In genomic region chr15:77031376-77032050, GRCh38 we compare ENCODE assay signal across 8 cellular contexts. TPM values are rescaled to one million over a fixed set of nuclear protein-coding genes. Genes with fewer than 3 reads are reported as not detected.
A peak's percentile ranks its signal among the peaks of the same experiment; 100 is the strongest.
DNase-seq lines count a peak whose midpoint lies in the region; ATAC-seq and TF ChIP-seq lines count a peak whose summit lies in the region.

No MANE protein-coding gene starts in this region.

- DNase-seq in A172 (ENCODE audit: low spot score), result peak; percentile 23
- DNase-seq in GM20000 (ENCODE audit: low spot score), result peak; percentile 72
- DNase-seq in NCI-H226, result peak; percentile 37
- DNase-seq in activated effector memory CD4-positive, alpha-beta T cell treated with Interleukin-2 at 50 U/mL for 16 hours, result peak; percentile 0
- peak in 9 of 10 donors; percentile 20 to 79 (median 40) for DNase-seq in naive thymus-derived CD8-positive, alpha-beta T cell
- DNase-seq in OCI-M2 (lab: John Stamatoyannopoulos, UW; ENCODE audit: unreplicated experiment), result no peak

- peaks cover 0 to 26% (median 3%) of the 10 kb centered on the region in 3 donors for H3K36me3 Mint-ChIP-seq in naive thymus-derived CD8-positive, alpha-beta T cell

- peaks cover 6 to 23% (median 14%) of the 10 kb centered on the region in 4 donors for H3K4me1 Mint-ChIP-seq in naive thymus-derived CD8-positive, alpha-beta T cell

- peak overlapping the region; percentile 13 to 85 (median 64) for H3K27ac Mint-ChIP-seq in naive thymus-derived CD8-positive, alpha-beta T cell

- TF ChIP-seq CTCF in GM20000 (IDR thresholded peaks at IDR 0.05; ENCODE audit: extremely low read depth, missing control alignments), result peak; percentile 18

- peaks cover 0 to 4% (median 0%) of the 10 kb centered on the region in 9 donors for H3K9me3 Mint-ChIP-seq in naive thymus-derived CD8-positive, alpha-beta T cell

- H3K4me3 Mint-ChIP-seq in naive thymus-derived CD8-positive, alpha-beta T cell, result no peak overlapping the region

- ATAC-seq in naive thymus-derived CD8-positive, alpha-beta T cell, result peak; percentile 85 to 92
- ATAC-seq in GM18498 (IDR thresholded peaks at IDR 0.05; ENCODE audit: unreplicated experiment), result no peak
- no peak for ATAC-seq in HG02981 (IDR thresholded peaks at IDR 0.05; ENCODE audit: unreplicated experiment)

- H3K27me3 Mint-ChIP-seq in naive thymus-derived CD8-positive, alpha-beta T cell, result no peaks in the 10 kb centered on the region

- POLR2A ChIA-PET in naive thymus-derived CD8-positive, alpha-beta T cell (lab: Charles Lee), result interaction anchor here (0.9 to 2.1 kb wide), 5 partner anchors 9 to 35 kb away, joined by 3 to 18 read pairs (median 4); partner anchors contain the start of gene PSTPIP1

RNA-seq across cellular contexts. Expression of gene PSTPIP1, which starts 36.6 kb away (rescaled TPM):
- total RNA-seq in A172 (2014; rRNA removed; shearing (Covaris generic)), result 0.33 and 1.0 TPM in 2 replicates
- total RNA-seq in naive thymus-derived CD8-positive, alpha-beta T cell, result 100 to 1,000 TPM; 118 to 124 TPM
- 10 to 100 TPM; 34.0 to 50.6 (median 41.8) TPM for polyA plus RNA-seq in naive thymus-derived CD8-positive, alpha-beta T cell

RNA-seq across cellular contexts. Expression of gene TSPAN3, which starts 39.4 kb away (rescaled TPM):
- total RNA-seq in A172 (2014; rRNA removed; shearing (Covaris generic)), result 396 and 439 TPM in 2 replicates
- 10 to 100 TPM; 36.6 to 36.8 TPM for total RNA-seq in naive thymus-derived CD8-positive, alpha-beta T cell
- polyA plus RNA-seq in naive thymus-derived CD8-positive, alpha-beta T cell, result 100 to 1,000 TPM in 2 of 3 donors, 10 to 100 TPM in 1; 87.9 to 120 (median 115) TPM

Comparison
In these comparisons a context has a peak if more than half of its experiments do, and no peak if none do; other contexts are left out.
1. ATAC-seq: peak in naive thymus-derived CD8-positive, alpha-beta T cell (2 of 2); none in GM18498 (single experiment) and HG02981 (single experiment).
2. RNA of gene PSTPIP1, which starts 36.6 kb away (total RNA-seq): 118 to 124 TPM in naive thymus-derived CD8-positive, alpha-beta T cell; 0.33 to 1.0 TPM in A172; every median in the first group is over 10 times any median in the second.
3. RNA of gene TSPAN3, which starts 39.4 kb away (total RNA-seq): 396 to 439 TPM in A172; 36.6 to 36.8 TPM in naive thymus-derived CD8-positive, alpha-beta T cell; every median in the first group is over 10 times any median in the second.